Comparison of ENCODE assay signal across 7 cellular contexts in the genomic region with DNA sequence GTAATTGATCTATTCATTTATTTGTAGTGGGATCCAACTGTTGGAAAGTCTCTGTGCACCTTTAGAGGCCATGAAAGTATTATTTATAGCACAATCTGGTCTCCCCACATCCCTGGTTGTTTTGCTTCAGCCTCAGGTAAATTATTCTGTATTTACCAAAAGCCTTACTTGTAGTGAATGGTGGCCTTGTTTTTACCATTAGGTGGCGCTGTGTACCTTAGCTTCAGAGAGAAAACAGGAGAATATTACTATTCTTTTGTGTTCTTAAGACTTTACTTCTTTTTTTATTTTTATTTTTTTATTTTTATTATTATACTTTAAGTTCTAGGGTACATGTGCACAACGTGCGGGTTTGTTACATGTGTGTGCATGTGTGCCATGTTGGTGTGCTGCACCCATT. TPM values are rescaled to one million over a fixed set of nuclear protein-coding genes. Genes with fewer than 3 reads are reported as not detected.
DNase-seq lines count a peak whose midpoint lies in the region; TF ChIP-seq lines count a peak whose summit lies in the region.

No MANE protein-coding gene starts in this region.

- WGBS in liver = 59% methylated on average over 3 of the region's 3 CpGs

- H3K27ac ChIP-seq in OCI-LY3 (ENCODE audit: low read length) (no peak overlapping the region), liver (ENCODE audit: low read depth in 1 of 2, low read length in 2 of 2) (no peak overlapping the region)

- TF ChIP-seq CTCF in OCI-LY3 (IDR thresholded peaks at IDR 0.05; ENCODE audit: low read depth, low read length) = peak; percentile 55
- TF ChIP-seq CTCF in cardiac fibroblast (IDR thresholded peaks at IDR 0.05; ENCODE audit: low read depth, low read length) = peak; percentile 79
- peak; percentile 65 for TF ChIP-seq CTCF in liver (IDR thresholded peaks at IDR 0.05; ENCODE audit: low read depth, low read length, missing input control)

- H3K9ac ChIP-seq in OCI-LY3 (ENCODE audit: low read length) (no peak overlapping the region), liver (ENCODE audit: low read depth in 1 of 2, low read length in 2 of 2) (no peak overlapping the region)

- H3K79me2 ChIP-seq in OCI-LY3 (ENCODE audit: low read length) = no peaks in the 10 kb centered on the region

- H3K36me3 ChIP-seq in HAP-1 (replicated peaks) (no peaks in the 10 kb centered on the region), OCI-LY3 (replicated peaks; ENCODE audit: low read depth, low read length) (no peaks in the 10 kb centered on the region), liver (ENCODE audit: control insufficient read depth in 4 of 4, insufficient read depth in 3 of 4, low read depth in 1 of 4, low read length in 3 of 4) (peaks cover 0 to 2% (median 0%) of the 10 kb centered on the region in 4 donors)

- intact Hi-C loops in posterior cingulate gyrus (cut with DNase I) = no loop called here

- in situ Hi-C loops in HAP-1 (cut with MboI; ENCODE audit: low sequenced_read_pairs) = loop anchor here (25.0 kb wide), 1 partner anchor 791 kb away; no protein-coding TSS in a partner anchor

- no peaks in the 10 kb centered on the region for H4K20me1 ChIP-seq in OCI-LY3 (ENCODE audit: insufficient read depth, low read length)

- H3K9me3 ChIP-seq in HAP-1 = no peaks in the 10 kb centered on the region
- no peaks in the 10 kb centered on the region for H3K9me3 ChIP-seq in OCI-LY3 (ENCODE audit: insufficient read depth, low read length)
- no peaks in the 10 kb centered on the region for H3K9me3 ChIP-seq in liver (ENCODE audit: control insufficient read depth in 4 of 4, low read length in 3 of 4)

- TF ChIP-seq RAD21 in liver (IDR thresholded peaks at IDR 0.05) = peak; percentile 72 to 79

- no peak overlapping the region for H2AFZ ChIP-seq in OCI-LY3 (ENCODE audit: low read depth, low read length)

- H3K4me3 ChIP-seq in HAP-1 (no peak overlapping the region), OCI-LY3 (ENCODE audit: low read length) (no peak overlapping the region), cardiac fibroblast (replicated peaks in 1 of 2; ENCODE audit: low read depth in 2 of 2, low read length in 2 of 2) (no peak overlapping the region), liver (ENCODE audit: low read depth in 1 of 3, low read length in 3 of 3) (no peak overlapping the region)

- H3K27me3 ChIP-seq in HAP-1 (ENCODE audit: low read depth) (no peaks in the 10 kb centered on the region), OCI-LY3 (ENCODE audit: low read depth, low read length) (no peaks in the 10 kb centered on the region), liver (ENCODE audit: control insufficient read depth in 4 of 4, insufficient read depth in 4 of 4, low read length in 3 of 4) (no peaks in the 10 kb centered on the region)

- peak; percentile 2 for DNase-seq in DMS 273 treated with DMSO at 0.1 percent for 48 hours (lab: John Stamatoyannopoulos, UW)
- peak; percentile 34 to 65 for DNase-seq in HAP-1 (ENCODE audit: low spot score in 2 of 2)
- peak; percentile 76 to 83 for DNase-seq in cardiac fibroblast (ENCODE audit: low read depth in 2 of 2)
- no peak for DNase-seq in posterior cingulate gyrus
- DNase-seq in activated effector memory CD4-positive, alpha-beta T cell treated with Interleukin-2 at 50 U/mL for 16 hours = no peak

- no peaks in the 10 kb centered on the region for H3K4me1 ChIP-seq in HAP-1
- H3K4me1 ChIP-seq in OCI-LY3 (ENCODE audit: low read length) = no peaks in the 10 kb centered on the region
- no peaks in the 10 kb centered on the region for H3K4me1 ChIP-seq in liver (ENCODE audit: control insufficient read depth in 4 of 4, insufficient read depth in 4 of 4, low read length in 3 of 4)

- no peak overlapping the region for H3K4me2 ChIP-seq in OCI-LY3 (ENCODE audit: low read length)

TF ChIP-seq in liver, 16 proteins besides CTCF, POLR2A, EP300 and RAD21:
- no peak for TF ChIP-seq TAF1 (conservative IDR thresholded peaks at IDR 0.05)
- TF ChIP-seq RXRA (IDR thresholded peaks at IDR 0.05) = no peak
- TF ChIP-seq HNF4A (conservative IDR thresholded peaks at IDR 0.05) = no peak
- TF ChIP-seq JUND (IDR thresholded peaks at IDR 0.05) = no peak
TF ChIP-seq in liver: peak in this region for 0.

RNA-seq across cellular contexts. Expression of a gene that starts 23.7 kb away (rescaled TPM):
- 1 to 10 TPM; 5.8 to 7.5 TPM for total RNA-seq in liver
- polyA plus RNA-seq in liver = 1 to 10 TPM; 5.2 to 6.7 TPM

RNA-seq across cellular contexts. Expression of a gene that starts 53.8 kb away (rescaled TPM):
- 10 to 100 TPM in 1 of 2 donors, 1 to 10 TPM in 1; 5.4 to 18.0 TPM for total RNA-seq in liver
- 1 to 10 TPM; 2.9 to 5.7 TPM for polyA plus RNA-seq in liver

Comparison
In these comparisons a context has a peak if more than half of its experiments do, and no peak if none do; other contexts are left out.
1. DNase-seq: peak in DMS 273 treated with DMSO at 0.1 percent for 48 hours (single experiment), HAP-1 (2 of 2) and cardiac fibroblast (2 of 2); none in posterior cingulate gyrus (0 of 10) and activated effector memory CD4-positive, alpha-beta T cell treated with Interleukin-2 at 50 U/mL for 16 hours (single experiment).
2. Peak in every context shown above with its lines, with median percentiles within 50 percentile points of each other: CTCF ChIP-seq.